In the genomic region with DNA sequence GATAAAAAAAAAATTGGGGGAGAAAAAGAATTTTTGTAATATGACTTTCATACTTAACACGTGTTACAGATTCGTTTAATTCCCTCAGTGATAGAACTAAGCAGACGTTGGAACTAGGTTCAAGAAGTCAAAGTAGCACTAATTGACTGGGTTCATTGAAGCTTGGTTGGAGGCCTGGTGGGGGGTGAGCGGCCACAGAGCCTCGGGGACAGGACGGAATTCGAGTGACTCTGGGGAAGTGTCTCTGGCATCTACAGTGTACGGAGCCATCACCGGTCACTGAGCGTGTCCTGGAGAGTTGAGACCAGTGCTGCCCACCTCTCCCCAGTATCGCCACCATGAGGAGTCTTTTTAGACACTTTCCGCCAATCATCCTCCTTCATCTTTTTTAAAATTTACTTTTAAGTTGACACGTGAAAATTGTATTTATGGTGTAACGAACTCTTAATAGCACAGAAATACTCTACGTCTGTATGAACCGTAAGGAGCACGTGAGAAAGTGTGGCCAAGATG, we compare ENCODE assay signal across 9 cellular contexts. TPM values are rescaled to one million over a fixed set of nuclear protein-coding genes. Genes with fewer than 3 reads are reported as not detected.
A peak's percentile ranks its signal among the peaks of the same experiment; 100 is the strongest.
DNase-seq lines count a peak whose midpoint lies in the region; ATAC-seq and TF ChIP-seq lines count a peak whose summit lies in the region.
"Had no signal": no experiment of that assay in that cellular context is flagged by ENCODE, and none has a peak within 500 bp of the region (broad histone marks: within the 10 kb centered on the region; RNA-seq: fewer than 3 reads in every experiment).

No MANE protein-coding gene starts in this region.

- intact Hi-C loops in CD4-positive, alpha-beta memory T cell (cut with micrococcal nuclease), result loop anchor here (5.0 kb wide), 1 partner anchor 1305 kb away; a partner anchor contains a TSS

- peaks cover 0 to 3% of the 10 kb centered on the region in 2 donors for H3K36me3 Mint-ChIP-seq in CD4-positive, alpha-beta memory T cell

- no peak overlapping the region for H3K27ac ChIP-seq in CD4-positive, alpha-beta memory T cell (ENCODE audit: low read depth, low read length)
- no peak overlapping the region for H3K27ac ChIP-seq in ectodermal cell (ENCODE audit: insufficient read depth, low read depth, low read length, poor library complexity, severe bottlenecking)
- H3K27ac ChIP-seq in osteoblast (ENCODE audit: low read depth, low read length), result no peak overlapping the region

- no peak for ATAC-seq in HG02763 (IDR thresholded peaks at IDR 0.05; ENCODE audit: unreplicated experiment)
- no peak for ATAC-seq in HG03280 (IDR thresholded peaks at IDR 0.05; ENCODE audit: unreplicated experiment)
- no peak for ATAC-seq in HG03378 (IDR thresholded peaks at IDR 0.05; ENCODE audit: unreplicated experiment)

- H3K4me3 ChIP-seq in CD4-positive, alpha-beta memory T cell (ENCODE audit: low read length in 2 of 2), result peak overlapping the region in 1 of 2 donors; percentile 49
- H3K4me3 ChIP-seq in NT2/D1 (ENCODE audit: insufficient read length, low read depth) (peak overlapping the region; percentile 66), ectodermal cell (ENCODE audit: insufficient read depth, low read depth, low read length) (peak overlapping the region; percentile 75), osteoblast (ENCODE audit: insufficient read depth, low read length) (peak overlapping the region; percentile 81)

- TF ChIP-seq CTCF in osteoblast (IDR thresholded peaks at IDR 0.05; ENCODE audit: extremely low read depth, low read depth, low read length), result no peak

- H3K4me1 Mint-ChIP-seq in CD4-positive, alpha-beta memory T cell, result peaks cover 17 to 74% (median 36%) of the 10 kb centered on the region in 4 donors

- CTCF ChIA-PET in CD4-positive, alpha-beta memory T cell (lab: Charles Lee; ENCODE audit: partially characterized antibody), result interaction anchor here (0.6 kb wide), 1 partner anchor 42 kb away, joined by 3 read pairs; no protein-coding TSS in a partner anchor

- peaks cover 44% of the 10 kb centered on the region for H4K20me1 ChIP-seq in osteoblast (ENCODE audit: insufficient read depth, low read length)

- H3K9me3 Mint-ChIP-seq in CD4-positive, alpha-beta memory T cell, result no peaks in the 10 kb centered on the region

- DNase-seq in CD4-positive, alpha-beta memory T cell, result no peak
- DNase-seq in NT2/D1 (ENCODE audit: low read depth, low spot score) (no peak), osteoblast (ENCODE audit: insufficient read length, low spot score, missing footprints) (no peak), NCI-H2081 (lab: John Stamatoyannopoulos, UW) (no peak)
- DNase-seq: activated effector memory CD4-positive, alpha-beta T cell treated with anti-CD3 and anti-CD28 coated beads, Interleukin-2, amount 50 U/mL, for 16 hours had no signal

- H3K9ac ChIP-seq in NT2/D1 (ENCODE audit: insufficient read length, low read depth), result peak overlapping the region; percentile 93

- peaks cover 21% of the 10 kb centered on the region for H3K4me1 ChIP-seq in CD4-positive, alpha-beta memory T cell (ENCODE audit: insufficient read depth, low read length)
- H3K4me1 ChIP-seq in NT2/D1 (ENCODE audit: insufficient read depth, insufficient read length) (peaks cover 11% of the 10 kb centered on the region), ectodermal cell (ENCODE audit: control insufficient read depth, insufficient read depth, low read length) (peaks cover 15% of the 10 kb centered on the region), osteoblast (ENCODE audit: insufficient read depth, low read length) (peaks cover 27% of the 10 kb centered on the region)

- H3K9me3 ChIP-seq in CD4-positive, alpha-beta memory T cell (ENCODE audit: control insufficient read depth in 1 of 2, low read length in 2 of 2), result no peaks in the 10 kb centered on the region
- H3K9me3 ChIP-seq in NT2/D1 (ENCODE audit: insufficient read depth, low read length) (no peaks in the 10 kb centered on the region), ectodermal cell (ENCODE audit: control insufficient read depth, low read length) (no peaks in the 10 kb centered on the region), osteoblast (ENCODE audit: low read depth, low read length) (no peaks in the 10 kb centered on the region)

- 72 to 74% methylated on average over 17 of the region's 17 CpGs for WGBS in ectodermal cell, 2 experiments

- H3K4me3 Mint-ChIP-seq in CD4-positive, alpha-beta memory T cell, result peak overlapping the region; percentile 78 to 84 (median 80)

- H3K27me3 Mint-ChIP-seq in CD4-positive, alpha-beta memory T cell, result no peaks in the 10 kb centered on the region

- POLR2A ChIA-PET in CD4-positive, alpha-beta memory T cell (lab: Charles Lee; ENCODE audit: partially characterized antibody), result no interaction called here

- peak overlapping the region in 3 of 7 donors; percentile 48 to 64 (median 57) for H3K27ac Mint-ChIP-seq in CD4-positive, alpha-beta memory T cell

- H2AFZ ChIP-seq in osteoblast (ENCODE audit: low read length), result no peak overlapping the region

- H3K27me3 ChIP-seq in CD4-positive, alpha-beta memory T cell (ENCODE audit: insufficient read depth, low read length), result no peaks in the 10 kb centered on the region
- H3K27me3 ChIP-seq in NT2/D1 (ENCODE audit: insufficient read depth, insufficient read length) (no peaks in the 10 kb centered on the region), ectodermal cell (ENCODE audit: control insufficient read depth, insufficient read depth, low read length, poor library complexity, severe bottlenecking) (no peaks in the 10 kb centered on the region), osteoblast (ENCODE audit: insufficient read depth, low read length) (no peaks in the 10 kb centered on the region)

- H3K4me2 ChIP-seq in osteoblast (ENCODE audit: insufficient read depth, low read length), result peak overlapping the region; percentile 80

- no peaks in the 10 kb centered on the region for H3K36me3 ChIP-seq in CD4-positive, alpha-beta memory T cell (ENCODE audit: insufficient read depth, low read length)
- H3K36me3 ChIP-seq in NT2/D1 (ENCODE audit: insufficient read depth, insufficient read length, low read length) (peaks cover 36% of the 10 kb centered on the region), ectodermal cell (ENCODE audit: control insufficient read depth, insufficient read depth, low read length) (no peaks in the 10 kb centered on the region), osteoblast (ENCODE audit: insufficient read depth, low read length) (no peaks in the 10 kb centered on the region)

- peaks cover 73% of the 10 kb centered on the region for H3K79me2 ChIP-seq in osteoblast (ENCODE audit: insufficient read depth, low read length)

RNA-seq across cellular contexts. Expression of a gene that starts 1.3 kb away (rescaled TPM):
- total RNA-seq in CD4-positive, alpha-beta memory T cell, result 10 to 100 TPM; 17.4 to 18.8 TPM
- polyA plus RNA-seq in CD4-positive, alpha-beta memory T cell, result 10 to 100 TPM; 17.2 to 18.0 TPM
- polyA plus RNA-seq in ectodermal cell (2013, experiment 1 of 4), result 46.5 TPM
- polyA plus RNA-seq in ectodermal cell (2013, experiment 2 of 4), result 34.5 TPM
- 36.5 TPM for polyA plus RNA-seq in ectodermal cell (2013, experiment 3 of 4)
- polyA plus RNA-seq in ectodermal cell (2013, experiment 4 of 4), result 43.4 TPM
- 36.9 and 39.8 TPM in 2 replicates for total RNA-seq in osteoblast

RNA-seq across cellular contexts. Expression of a gene that starts 1.7 kb away (rescaled TPM):
- 10 to 100 TPM; 10.3 to 12.6 TPM for total RNA-seq in CD4-positive, alpha-beta memory T cell
- polyA plus RNA-seq in CD4-positive, alpha-beta memory T cell, result 1 to 10 TPM; 2.2 to 3.2 TPM
- 35.0 TPM for polyA plus RNA-seq in ectodermal cell (2013, experiment 1 of 4)
- 38.8 TPM for polyA plus RNA-seq in ectodermal cell (2013, experiment 2 of 4)
- 26.6 TPM for polyA plus RNA-seq in ectodermal cell (2013, experiment 3 of 4)
- 31.2 TPM for polyA plus RNA-seq in ectodermal cell (2013, experiment 4 of 4)
- 4.3 and 5.0 TPM in 2 replicates for total RNA-seq in osteoblast
